ENCODE assay signal across 9 cellular contexts in the genomic region with DNA sequence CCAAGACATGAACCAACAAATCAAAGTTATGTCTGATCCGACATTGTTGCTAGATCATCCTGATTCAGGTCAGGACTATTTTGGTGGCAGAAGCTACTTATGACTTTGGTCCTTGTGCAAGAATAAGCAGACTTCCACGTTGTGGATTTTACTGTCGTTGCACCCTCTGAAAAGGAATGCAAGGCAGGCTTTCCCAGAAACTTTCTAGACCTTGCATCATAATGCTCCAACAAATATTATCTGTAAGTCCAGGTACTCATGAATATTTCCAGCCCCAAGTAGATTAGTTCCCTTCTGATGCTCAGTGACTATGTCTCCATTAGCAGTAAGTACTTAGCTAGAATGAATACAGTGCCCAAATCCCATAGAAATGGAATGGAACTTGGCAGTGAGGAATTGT.
"Had no signal": no experiment of that assay in that cellular context is flagged by ENCODE, and none has a peak within 500 bp of the region (broad histone marks: within the 10 kb centered on the region; RNA-seq: fewer than 3 reads in every experiment).

No MANE protein-coding gene starts in this region.

- FAIRE-seq: H1, H54, HepG2 had no signal

- H3K4me3 ChIP-seq: GM23338 had no signal

- H3K27me3 Mint-ChIP-seq: IgD-negative memory B cell had no signal

- H3K27ac ChIP-seq: HL-60 had no signal

- DNase-seq: H9, HCEC 1CT, KG1 had no signal

- H3K27ac Mint-ChIP-seq: GM23338, IgD-negative memory B cell had no signal

- H3K9me3 Mint-ChIP-seq: GM23338, H9 had no signal

- H3K4me2 ChIP-seq: GM23338 had no signal

- H3K4me3 Mint-ChIP-seq: GM23338, H9, IgD-negative memory B cell had no signal

- ATAC-seq: GM23338, HepG2 had no signal

- H2AFZ ChIP-seq: GM23338 had no signal
